In genomic region chrX:39367429-39367828, GRCh38 we compare ENCODE assay signal across 20 cellular contexts.
A peak's percentile ranks its signal among the peaks of the same experiment; 100 is the strongest.
DNase-seq lines count a peak whose midpoint lies in the region; ATAC-seq, FAIRE-seq and TF ChIP-seq lines count a peak whose summit lies in the region.
"Had no signal": no experiment of that assay in that cellular context is flagged by ENCODE, and none has a peak within 500 bp of the region (broad histone marks: within the 10 kb centered on the region; RNA-seq: fewer than 3 reads in every experiment).

No MANE protein-coding gene starts in this region.

- H3K9ac ChIP-seq in duodenal mucosa (ENCODE audit: low read depth in 1 of 2, low read length in 2 of 2), result no peak overlapping the region
- H3K9ac ChIP-seq: BLaER1 treated with 17β-estradiol and CSF1 and Interleukin-3, amounts not matched to agents 10 nM and 100 nM; GM23248 had no signal

- peaks cover 6 to 12% of the 10 kb centered on the region in 2 donors for H3K4me1 ChIP-seq in duodenal mucosa (ENCODE audit: control insufficient read depth in 1 of 2, insufficient read depth in 2 of 2, low read length in 2 of 2)
- no peaks in the 10 kb centered on the region for H3K4me1 ChIP-seq in mucosa of descending colon (ENCODE audit: low read depth)
- H3K4me1 ChIP-seq in transverse colon, result no peaks in the 10 kb centered on the region
- H3K4me1 ChIP-seq: BLaER1 treated with 17β-estradiol and CSF1 and Interleukin-3, amounts not matched to agents 10 nM and 100 nM had no signal

- H3K4me3 ChIP-seq in duodenal mucosa (ENCODE audit: low read depth in 1 of 2, low read length in 2 of 2) (no peak overlapping the region), mucosa of descending colon (no peak overlapping the region), transverse colon (no peak overlapping the region)
- H3K4me3 ChIP-seq: BLaER1 treated with 17β-estradiol and CSF1 and Interleukin-3, amounts not matched to agents 10 nM and 100 nM; GM23248 had no signal

- H3K36me3 ChIP-seq in duodenal mucosa (ENCODE audit: control insufficient read depth in 1 of 2, insufficient read depth in 2 of 2, low read length in 2 of 2), result no peaks in the 10 kb centered on the region
- H3K36me3 ChIP-seq in mucosa of descending colon (ENCODE audit: low read depth), result no peaks in the 10 kb centered on the region
- H3K36me3 ChIP-seq in transverse colon, result no peaks in the 10 kb centered on the region
- H3K36me3 ChIP-seq: BLaER1 treated with 17β-estradiol and CSF1 and Interleukin-3, amounts not matched to agents 10 nM and 100 nM had no signal

- no peak for FAIRE-seq in H54 (lab: Jason Lieb, UNC)
- FAIRE-seq: G401.6, GM12891, HepG2, HTR-8/SVneo had no signal

- peak; percentile 95 for ATAC-seq in mucosa of descending colon
- ATAC-seq: HepG2 had no signal

- intact Hi-C loops in mucosa of descending colon (cut with DNase I, micrococcal nuclease), result no loop called here
- intact Hi-C loops in transverse colon (cut with DNase I; ENCODE audit: low total_unique reads), result loop anchor here (10.0 kb wide), 1 partner anchor 1483 kb away; no protein-coding TSS in a partner anchor

- DNase-seq in DMS53 (lab: John Stamatoyannopoulos, UW) (peak; percentile 77), mucosa of descending colon (peak in 2 of 3 donors; percentile 21 to 31), transverse colon (peak; percentile 14), H54 (ENCODE audit: insufficient read length, low spot score) (no peak), NCI-H748 (lab: John Stamatoyannopoulos, UW; ENCODE audit: unreplicated experiment) (no peak)
- DNase-seq in activated CD4-positive, CD25-positive, alpha-beta regulatory T cell (lab: John Stamatoyannopoulos, UW), result no peak
- DNase-seq: ACHN; Calu3; CD4-positive, CD25-positive, alpha-beta regulatory T cell; DMS 273 treated with DMSO at 0.1 percent for 48 hours; DMS79 treated with DMSO at 0.1 percent for 48 hours; EL; GM23248; H9 had no signal

- TF ChIP-seq CTCF in mucosa of descending colon (IDR thresholded peaks at IDR 0.05) (no peak), transverse colon (IDR thresholded peaks at IDR 0.05) (no peak)

- H3K9me3 ChIP-seq in duodenal mucosa (ENCODE audit: control insufficient read depth in 1 of 2, low read length in 2 of 2), result no peaks in the 10 kb centered on the region
- H3K9me3 ChIP-seq in mucosa of descending colon, result no peaks in the 10 kb centered on the region
- no peaks in the 10 kb centered on the region for H3K9me3 ChIP-seq in transverse colon

- H3K27ac ChIP-seq in duodenal mucosa (ENCODE audit: low read depth, low read length) (peak overlapping the region; percentile 10), transverse colon (peak overlapping the region in 2 of 4 donors; percentile 50 to 52)
- H3K27ac ChIP-seq: BLaER1 treated with 17β-estradiol and CSF1 and Interleukin-3, amounts not matched to agents 10 nM and 100 nM; GM23248 had no signal

- TF ChIP-seq EP300 in transverse colon (IDR thresholded peaks at IDR 0.05; ENCODE audit: low read depth), result no peak

- WGBS in transverse colon (ENCODE audit: low coverage in 1 of 2), 2 donors, result 47% methylated on average over 5 of the region's 5 CpGs; no CpG with 5 or more reads in 1 of the 2 donors

- TF ChIP-seq POLR2A in transverse colon (IDR thresholded peaks at IDR 0.05), result no peak
- no peak for TF ChIP-seq POLR2A in H54 (IDR thresholded peaks at IDR 0.05; ENCODE audit: low read depth, low read length)

- in situ Hi-C loops in transverse colon (cut with MboI; ENCODE audit: low pct_ligation_motif_present in 1 of 4, low pct_unique_long_range_greater_than_20kb in 1 of 4, low sequenced_read_pairs in 3 of 4), result no loop called here

- no peaks in the 10 kb centered on the region for H3K27me3 ChIP-seq in duodenal mucosa (ENCODE audit: control insufficient read depth in 1 of 2, insufficient read depth in 2 of 2, low read length in 2 of 2)
- H3K27me3 ChIP-seq in transverse colon, result no peaks in the 10 kb centered on the region

Comparison
In these comparisons a context has a peak if more than half of its experiments do, and no peak if none do; other contexts are left out.
1. DNase-seq: peak in DMS53 (single experiment), mucosa of descending colon (2 of 3) and transverse colon (single experiment); none in activated CD4-positive, CD25-positive, alpha-beta regulatory T cell (0 of 4), H54 (single experiment) and NCI-H748 (single experiment).